In the genomic region with DNA sequence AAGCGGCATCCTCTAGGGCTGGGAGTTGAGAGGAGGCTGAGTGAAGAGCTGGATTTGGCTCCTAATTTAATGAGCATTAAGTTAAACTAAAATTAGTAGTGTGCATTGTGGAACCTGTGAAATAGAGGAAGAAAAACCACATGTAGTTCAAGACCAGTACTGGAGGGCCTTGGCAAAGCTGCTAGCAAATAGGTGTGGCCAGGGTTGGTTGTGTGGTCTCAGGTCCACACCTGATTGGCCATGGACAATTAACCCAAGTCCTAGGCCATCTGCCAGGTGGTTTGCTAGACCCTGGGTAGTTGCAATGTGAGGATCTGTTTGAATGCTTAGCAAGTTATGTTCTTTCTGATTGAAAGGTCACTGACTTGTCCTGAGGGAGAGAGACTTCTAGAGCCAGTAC, we compare ENCODE assay signal across 18 cellular contexts.
DNase-seq lines count a peak whose midpoint lies in the region; ATAC-seq and TF ChIP-seq lines count a peak whose summit lies in the region.
"Had no signal": no experiment of that assay in that cellular context is flagged by ENCODE, and none has a peak within 500 bp of the region (broad histone marks: within the 10 kb centered on the region; RNA-seq: fewer than 3 reads in every experiment).

No MANE protein-coding gene starts in this region.

- H3K27ac ChIP-seq in endodermal cell (ENCODE audit: low read depth, low read length): no peak overlapping the region
- H3K27ac ChIP-seq: lower lobe of right lung, ovary, testis, WERI-Rb-1 had no signal

- H3K27ac Mint-ChIP-seq in endodermal cell: no peak overlapping the region
- H3K27ac Mint-ChIP-seq: activated CD8-positive, alpha-beta T cell treated with anti-CD3 and anti-CD28 coated beads for 36 hours; B cell; T-cell had no signal

- ATAC-seq in GM18907 (IDR thresholded peaks at IDR 0.05; ENCODE audit: unreplicated experiment) (peak; percentile 42), GM21786 (IDR thresholded peaks at IDR 0.05; ENCODE audit: unreplicated experiment) (peak; percentile 46), HG03354 (IDR thresholded peaks at IDR 0.05; ENCODE audit: poor library complexity, severe bottlenecking, unreplicated experiment) (peak; percentile 46)
- ATAC-seq: activated CD8-positive, alpha-beta T cell treated with anti-CD3 and anti-CD28 coated beads for 36 hours; lower lobe of right lung; T-cell had no signal

- no peaks in the 10 kb centered on the region for H3K36me3 Mint-ChIP-seq in endodermal cell (ENCODE audit: low read depth)
- H3K36me3 Mint-ChIP-seq: T-cell had no signal

- no peak overlapping the region for H3K4me3 ChIP-seq in endodermal cell (ENCODE audit: low read length)
- H3K4me3 ChIP-seq: lower lobe of right lung, MG63, ovary, testis had no signal

- H3K4me3 Mint-ChIP-seq in endodermal cell: no peak overlapping the region
- H3K4me3 Mint-ChIP-seq: activated CD8-positive, alpha-beta T cell treated with anti-CD3 and anti-CD28 coated beads for 36 hours; B cell; T-cell had no signal

- no peaks in the 10 kb centered on the region for H3K36me3 ChIP-seq in endodermal cell (ENCODE audit: control insufficient read depth, insufficient read depth, low read length)
- H3K36me3 ChIP-seq: lower lobe of right lung, MG63, ovary, WERI-Rb-1 had no signal

- peaks cover 12% of the 10 kb centered on the region for H3K4me1 Mint-ChIP-seq in endodermal cell
- H3K4me1 Mint-ChIP-seq: T-cell had no signal

- no peaks in the 10 kb centered on the region for H3K9me3 ChIP-seq in endodermal cell (ENCODE audit: control insufficient read depth, low read length)
- H3K9me3 ChIP-seq: lower lobe of right lung, MG63, ovary, testis had no signal

- WGBS in endodermal cell (ENCODE audit: insufficient coverage in 1 of 2, insufficient read length in 1 of 2), 2 experiments: 91 to 98% methylated on average over 1 of the region's 1 CpG

- peaks cover 8% of the 10 kb centered on the region for H3K9me3 Mint-ChIP-seq in endodermal cell
- H3K9me3 Mint-ChIP-seq: activated CD8-positive, alpha-beta T cell treated with anti-CD3 and anti-CD28 coated beads for 36 hours; T-cell had no signal

- no peak overlapping the region for H3K9ac ChIP-seq in endodermal cell (ENCODE audit: extremely low read depth, low read length, poor library complexity, severe bottlenecking)

- H3K27me3 Mint-ChIP-seq in endodermal cell (ENCODE audit: insufficient read depth): peaks cover 28% of the 10 kb centered on the region
- H3K27me3 Mint-ChIP-seq: activated CD8-positive, alpha-beta T cell treated with anti-CD3 and anti-CD28 coated beads for 36 hours; B cell; T-cell had no signal

- H3K27me3 ChIP-seq in endodermal cell (ENCODE audit: control insufficient read depth, insufficient read depth, low read length, poor library complexity, severe bottlenecking): peaks cover 23% of the 10 kb centered on the region
- H3K27me3 ChIP-seq: MG63, ovary, testis had no signal

- DNase-seq in myocyte (ENCODE audit: low read depth) (peak; percentile 43), endodermal cell (no peak), NCI-H2196 (lab: John Stamatoyannopoulos, UW; ENCODE audit: unreplicated experiment) (no peak)
- DNase-seq in stimulated activated CD4-positive, alpha-beta T cell treated with anti-CD3 and anti-CD28 coated beads, Interleukin-2, amount 100 ng/mL, for 24 hours: no peak
- DNase-seq: activated CD8-positive, alpha-beta T cell treated with anti-CD3 and anti-CD28 coated beads for 36 hours; lower lobe of right lung; MG63; NCI-H2081; ovary; stimulated activated CD4-positive, alpha-beta T cell treated with anti-CD3 and anti-CD28 coated beads, Interleukin-4, amount 100 ng/mL, for 24 hours; stimulated activated CD8-positive, alpha-beta memory T cell treated with anti-CD3 and anti-CD28 coated beads, Interleukin-4, amount 100 ng/mL, for 48 hours; T-cell; testis; WERI-Rb-1 had no signal

- no peak for TF ChIP-seq CTCF in endodermal cell (conservative IDR thresholded peaks at IDR 0.05)

- H3K4me1 ChIP-seq in endodermal cell (ENCODE audit: control insufficient read depth, insufficient read depth, low read length): no peaks in the 10 kb centered on the region
- H3K4me1 ChIP-seq: lower lobe of right lung, testis had no signal
